In the genomic region with DNA sequence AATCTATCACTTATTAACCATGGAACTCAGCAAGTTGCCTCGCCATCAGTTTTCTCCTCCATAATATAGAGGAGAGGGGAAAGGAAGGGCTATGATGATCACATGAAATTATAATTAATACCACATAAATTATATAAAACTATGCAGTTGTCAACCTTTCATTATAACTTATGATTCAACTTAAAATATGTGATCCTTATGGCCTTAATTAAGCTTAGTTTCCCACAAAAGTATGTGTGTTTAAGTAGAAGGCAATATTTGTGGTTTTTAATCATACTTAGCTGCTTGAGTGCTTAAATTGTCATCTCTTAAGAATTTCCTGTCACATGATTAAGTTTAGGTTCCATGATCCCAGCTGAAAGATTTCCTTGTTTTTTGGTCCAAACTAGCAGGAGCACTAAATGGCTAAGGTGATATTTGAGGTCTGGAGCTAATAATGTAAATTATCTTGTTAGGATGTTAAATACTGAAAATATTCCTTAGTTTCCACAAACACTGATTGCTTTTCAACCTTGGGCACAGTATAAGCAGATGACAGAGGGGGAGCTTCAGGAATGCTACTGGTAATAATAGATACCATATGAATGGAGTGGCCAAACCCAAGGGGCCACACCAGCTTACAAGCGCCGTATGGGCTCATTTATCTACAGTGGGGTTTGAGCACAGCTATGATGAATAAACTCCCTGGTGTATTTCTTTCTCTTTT, we compare ENCODE assay signal across 13 cellular contexts. TPM values are rescaled to one million over a fixed set of nuclear protein-coding genes. Genes with fewer than 3 reads are reported as not detected.
A peak's percentile ranks its signal among the peaks of the same experiment; 100 is the strongest.
DNase-seq lines count a peak whose midpoint lies in the region; ATAC-seq, FAIRE-seq and TF ChIP-seq lines count a peak whose summit lies in the region.
"Had no signal": no experiment of that assay in that cellular context is flagged by ENCODE, and none has a peak within 500 bp of the region (broad histone marks: within the 10 kb centered on the region; RNA-seq: fewer than 3 reads in every experiment).

No MANE protein-coding gene starts in this region.

- CTCF ChIA-PET in Calu3 (lab: Charles Lee): interaction anchor here (0.6 to 0.8 kb wide), 3 partner anchors 19 to 147 kb away, joined by 3 read pairs; no protein-coding TSS in a partner anchor
- CTCF ChIA-PET in HEK293T (lab: Yijun Ruan, JAX): interaction anchor here (0.8 to 2.1 kb wide), 2 partner anchors 11 to 85 kb away, joined by 5 to 9 read pairs; no protein-coding TSS in a partner anchor

- intact Hi-C loops in Calu3 (cut with micrococcal nuclease; ENCODE audit: unreplicated experiment): no loop called here

- ATAC-seq in HG02610 (IDR thresholded peaks at IDR 0.05; ENCODE audit: unreplicated experiment): no peak
- no peak for ATAC-seq in HG03442 (IDR thresholded peaks at IDR 0.05; ENCODE audit: unreplicated experiment)

- H3K36me3 Mint-ChIP-seq in Calu3 (ENCODE audit: insufficient read depth, unreplicated experiment) (no peaks in the 10 kb centered on the region), osteocyte (ENCODE audit: unreplicated experiment) (peaks cover 5% of the 10 kb centered on the region)

- POLR2A ChIA-PET in HEK293T (lab: Yijun Ruan, JAX): no interaction called here

- no peak for DNase-seq in Calu3
- DNase-seq in RCC 7860 (ENCODE audit: low spot score): peak; percentile 76
- DNase-seq in epithelial cell of prostate (ENCODE audit: low read depth, low spot score): peak; percentile 53
- DNase-seq in osteocyte (ENCODE audit: extremely low spot score, unreplicated experiment): no peak
- no peak for DNase-seq in HEK293T (ENCODE audit: extremely low spot score)
- no peak for DNase-seq in AML-193 (lab: John Stamatoyannopoulos, UW)
- DNase-seq: activated T-cell treated with anti-CD3 and anti-CD28 coated beads, Interleukin-2, amount 50 U/mL, for 48 hours; islet precursor cell; NCI-H446 treated with DMSO at 0.1 percent for 48 hours; retina had no signal

- H3K4me1 Mint-ChIP-seq in Calu3 (ENCODE audit: low read depth, unreplicated experiment) (peaks cover 44% of the 10 kb centered on the region), osteocyte (ENCODE audit: unreplicated experiment) (peaks cover 59% of the 10 kb centered on the region)

- peak overlapping the region; percentile 76 for H3K27ac ChIP-seq in epithelial cell of prostate

- FAIRE-seq in RCC 7860 (lab: Jason Lieb, UNC): peak; percentile 89

- TF ChIP-seq CTCF in Calu3 (IDR thresholded peaks at IDR 0.05; ENCODE audit: unreplicated experiment) (no peak), osteocyte (IDR thresholded peaks at IDR 0.05) (no peak)

- no peaks in the 10 kb centered on the region for H3K9me3 Mint-ChIP-seq in Calu3 (ENCODE audit: low read depth, unreplicated experiment)
- no peaks in the 10 kb centered on the region for H3K9me3 Mint-ChIP-seq in osteocyte (ENCODE audit: unreplicated experiment)
- H3K9me3 Mint-ChIP-seq: T-helper 2 cell treated with Interferon-gamma antibody and Interleukin-4, amounts not matched to agents 5 μg/mL and 100 μg/mL, for 36 hours had no signal

- no peaks in the 10 kb centered on the region for H3K27me3 Mint-ChIP-seq in Calu3 (ENCODE audit: unreplicated experiment)
- H3K27me3 Mint-ChIP-seq in osteocyte (ENCODE audit: unreplicated experiment): no peaks in the 10 kb centered on the region

- H3K4me3 Mint-ChIP-seq in Calu3 (ENCODE audit: low read depth, unreplicated experiment) (no peak overlapping the region), osteocyte (ENCODE audit: unreplicated experiment) (peak overlapping the region; percentile 44)
- H3K4me3 Mint-ChIP-seq: T-helper 2 cell treated with Interferon-gamma antibody and Interleukin-4, amounts not matched to agents 5 μg/mL and 100 μg/mL, for 36 hours had no signal

- H3K27ac Mint-ChIP-seq in Calu3 (ENCODE audit: unreplicated experiment) (peak overlapping the region; percentile 13), osteocyte (ENCODE audit: unreplicated experiment) (peak overlapping the region; percentile 95)
- H3K27ac Mint-ChIP-seq: T-helper 2 cell treated with Interferon-gamma antibody and Interleukin-4, amounts not matched to agents 5 μg/mL and 100 μg/mL, for 36 hours had no signal

- no TSS peak for BruUV-seq in Calu3 (replicated peaks; lab: Mats Ljungman, UMichigan)

TF ChIP-seq in HEK293T, 16 proteins besides CTCF, POLR2A, EP300 and RAD21:
- TF ChIP-seq NFRKB (IDR thresholded peaks at IDR 0.05): no peak
- no peak for TF ChIP-seq FOXM1 (IDR thresholded peaks at IDR 0.05; ENCODE audit: borderline replicate concordance)
- TF ChIP-seq L3MBTL2 (conservative IDR thresholded peaks at IDR 0.05): no peak
- no peak for TF ChIP-seq FOXK2 (IDR thresholded peaks at IDR 0.05)
- no peak for TF ChIP-seq CTBP1 (IDR thresholded peaks at IDR 0.05; ENCODE audit: borderline replicate concordance)
- no peak for TF ChIP-seq ELF4 (IDR thresholded peaks at IDR 0.05)
- no peak for TF ChIP-seq BHLHE40 (IDR thresholded peaks at IDR 0.05; ENCODE audit: borderline replicate concordance)
- no peak for TF ChIP-seq SP1 (IDR thresholded peaks at IDR 0.05)
- TF ChIP-seq, protein P1, sequence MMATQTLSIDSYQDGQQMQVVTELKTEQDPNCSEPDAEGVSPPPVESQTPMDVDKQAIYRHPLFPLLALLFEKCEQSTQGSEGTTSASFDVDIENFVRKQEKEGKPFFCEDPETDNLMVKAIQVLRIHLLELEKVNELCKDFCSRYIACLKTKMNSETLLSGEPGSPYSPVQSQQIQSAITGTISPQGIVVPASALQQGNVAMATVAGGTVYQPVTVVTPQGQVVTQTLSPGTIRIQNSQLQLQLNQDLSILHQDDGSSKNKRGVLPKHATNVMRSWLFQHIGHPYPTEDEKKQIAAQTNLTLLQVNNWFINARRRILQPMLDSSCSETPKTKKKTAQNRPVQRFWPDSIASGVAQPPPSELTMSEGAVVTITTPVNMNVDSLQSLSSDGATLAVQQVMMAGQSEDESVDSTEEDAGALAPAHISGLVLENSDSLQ (IDR thresholded peaks at IDR 0.05): no peak
- TF ChIP-seq TARDBP (IDR thresholded peaks at IDR 0.05): no peak
- no peak for TF ChIP-seq FOXA1 (IDR thresholded peaks at IDR 0.05)
- TF ChIP-seq HDGF (IDR thresholded peaks at IDR 0.05; ENCODE audit: borderline replicate concordance): no peak
- no peak for TF ChIP-seq LEF1 (IDR thresholded peaks at IDR 0.05; ENCODE audit: borderline replicate concordance)
- no peak for TF ChIP-seq ZNF384 (IDR thresholded peaks at IDR 0.05)
- TF ChIP-seq SUZ12 (IDR thresholded peaks at IDR 0.05): no peak
- TF ChIP-seq ARNT (IDR thresholded peaks at IDR 0.05): no peak
TF ChIP-seq in HEK293T: peak in this region for 0.

RNA-seq across cellular contexts. Expression of a gene that starts 26.5 kb away (rescaled TPM):
- 13.6 and 14.4 TPM in 2 replicates for total RNA-seq in Calu3 (2022)
- 108 and 113 TPM in 2 replicates for total RNA-seq in osteocyte

Comparison
In these comparisons a context has a peak if more than half of its experiments do, and no peak if none do; other contexts are left out.
1. DNase-seq: peak in RCC 7860 (single experiment) and epithelial cell of prostate (single experiment); none in Calu3 (single experiment), osteocyte (single experiment), HEK293T (single experiment) and AML-193 (0 of 2).